In genomic region chr3:13648060-13648743, GRCh38 we compare ENCODE assay signal across 1 cellular context.
TF ChIP-seq lines count a peak whose summit lies in the region.

No MANE protein-coding gene starts in this region.

TF ChIP-seq in HEK293, 187 proteins besides CTCF, POLR2A, EP300 and RAD21 (continued from another document and continues in another):
- no peak for TF ChIP-seq ZNF426 (tag by site-specific recombination; IDR thresholded peaks at IDR 0.05)
- no peak for TF ChIP-seq ZNF16 (tag by site-specific recombination; IDR thresholded peaks at IDR 0.05; ENCODE audit: low read depth)
- TF ChIP-seq GLIS2 (tag by site-specific recombination; IDR thresholded peaks at IDR 0.05): peak; percentile 33; the same call in 1 of the 2 replicates
- no peak for TF ChIP-seq ZNF404 (tag by site-specific recombination; IDR thresholded peaks at IDR 0.05)
- no peak for TF ChIP-seq ZNF350 (tag by site-specific recombination; IDR thresholded peaks at IDR 0.05)
- TF ChIP-seq PRDM1 (tag by site-specific recombination; IDR thresholded peaks at IDR 0.05): no peak
- no peak for TF ChIP-seq ZNF280D (tag by site-specific recombination; IDR thresholded peaks at IDR 0.05)
- TF ChIP-seq ZNF510 (tag by site-specific recombination; IDR thresholded peaks at IDR 0.05; ENCODE audit: insufficient replicate concordance): no peak
- TF ChIP-seq ZBTB17 (tag by site-specific recombination; IDR thresholded peaks at IDR 0.05): peak; percentile 94
- TF ChIP-seq RBAK (tag by site-specific recombination; IDR thresholded peaks at IDR 0.05): no peak
- TF ChIP-seq, protein P1, sequence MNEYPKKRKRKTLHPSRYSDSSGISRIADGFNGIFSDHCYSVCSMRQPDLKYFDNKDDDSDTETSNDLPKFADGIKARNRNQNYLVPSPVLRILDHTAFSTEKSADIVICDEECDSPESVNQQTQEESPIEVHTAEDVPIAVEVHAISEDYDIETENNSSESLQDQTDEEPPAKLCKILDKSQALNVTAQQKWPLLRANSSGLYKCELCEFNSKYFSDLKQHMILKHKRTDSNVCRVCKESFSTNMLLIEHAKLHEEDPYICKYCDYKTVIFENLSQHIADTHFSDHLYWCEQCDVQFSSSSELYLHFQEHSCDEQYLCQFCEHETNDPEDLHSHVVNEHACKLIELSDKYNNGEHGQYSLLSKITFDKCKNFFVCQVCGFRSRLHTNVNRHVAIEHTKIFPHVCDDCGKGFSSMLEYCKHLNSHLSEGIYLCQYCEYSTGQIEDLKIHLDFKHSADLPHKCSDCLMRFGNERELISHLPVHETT (tag by site-specific recombination; IDR thresholded peaks at IDR 0.05): peak; percentile 65; the same call in 1 of the 2 replicates
- TF ChIP-seq, protein P2, sequence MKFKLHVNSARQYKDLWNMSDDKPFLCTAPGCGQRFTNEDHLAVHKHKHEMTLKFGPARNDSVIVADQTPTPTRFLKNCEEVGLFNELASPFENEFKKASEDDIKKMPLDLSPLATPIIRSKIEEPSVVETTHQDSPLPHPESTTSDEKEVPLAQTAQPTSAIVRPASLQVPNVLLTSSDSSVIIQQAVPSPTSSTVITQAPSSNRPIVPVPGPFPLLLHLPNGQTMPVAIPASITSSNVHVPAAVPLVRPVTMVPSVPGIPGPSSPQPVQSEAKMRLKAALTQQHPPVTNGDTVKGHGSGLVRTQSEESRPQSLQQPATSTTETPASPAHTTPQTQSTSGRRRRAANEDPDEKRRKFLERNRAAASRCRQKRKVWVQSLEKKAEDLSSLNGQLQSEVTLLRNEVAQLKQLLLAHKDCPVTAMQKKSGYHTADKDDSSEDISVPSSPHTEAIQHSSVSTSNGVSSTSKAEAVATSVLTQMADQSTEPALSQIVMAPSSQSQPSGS (tag by site-specific recombination; IDR thresholded peaks at IDR 0.05; ENCODE audit: low read depth): no peak
- no peak for TF ChIP-seq ZNF138 (tag by site-specific recombination; IDR thresholded peaks at IDR 0.05; ENCODE audit: borderline replicate concordance)
- no peak for TF ChIP-seq ZNF530 (tag by site-specific recombination; IDR thresholded peaks at IDR 0.05; ENCODE audit: low read depth)
- no peak for TF ChIP-seq ZNF518A (tag by site-specific recombination; conservative IDR thresholded peaks at IDR 0.05; ENCODE audit: low read depth)
- TF ChIP-seq IKZF3 (tag by site-specific recombination; IDR thresholded peaks at IDR 0.05): peak; percentile 42; the same call in 1 of the 2 replicates
- TF ChIP-seq, protein P3, sequence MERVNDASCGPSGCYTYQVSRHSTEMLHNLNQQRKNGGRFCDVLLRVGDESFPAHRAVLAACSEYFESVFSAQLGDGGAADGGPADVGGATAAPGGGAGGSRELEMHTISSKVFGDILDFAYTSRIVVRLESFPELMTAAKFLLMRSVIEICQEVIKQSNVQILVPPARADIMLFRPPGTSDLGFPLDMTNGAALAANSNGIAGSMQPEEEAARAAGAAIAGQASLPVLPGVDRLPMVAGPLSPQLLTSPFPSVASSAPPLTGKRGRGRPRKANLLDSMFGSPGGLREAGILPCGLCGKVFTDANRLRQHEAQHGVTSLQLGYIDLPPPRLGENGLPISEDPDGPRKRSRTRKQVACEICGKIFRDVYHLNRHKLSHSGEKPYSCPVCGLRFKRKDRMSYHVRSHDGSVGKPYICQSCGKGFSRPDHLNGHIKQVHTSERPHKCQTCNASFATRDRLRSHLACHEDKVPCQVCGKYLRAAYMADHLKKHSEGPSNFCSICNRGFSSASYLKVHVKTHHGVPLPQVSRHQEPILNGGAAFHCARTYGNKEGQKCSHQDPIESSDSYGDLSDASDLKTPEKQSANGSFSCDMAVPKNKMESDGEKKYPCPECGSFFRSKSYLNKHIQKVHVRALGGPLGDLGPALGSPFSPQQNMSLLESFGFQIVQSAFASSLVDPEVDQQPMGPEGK (tag by site-specific recombination; IDR thresholded peaks at IDR 0.05): peak; percentile 51; the same call in 1 of the 2 replicates
- no peak for TF ChIP-seq ZNF133 (tag by site-specific recombination; IDR thresholded peaks at IDR 0.05)
- TF ChIP-seq ZBTB7A (tag by site-specific recombination; IDR thresholded peaks at IDR 0.05; ENCODE audit: low read depth): no peak
- peak; percentile 43; the same call in 1 of the 2 replicates for TF ChIP-seq ZNF366 (tag by site-specific recombination; conservative IDR thresholded peaks at IDR 0.05)
- no peak for TF ChIP-seq ZNF792 (tag by site-specific recombination; IDR thresholded peaks at IDR 0.05)
- no peak for TF ChIP-seq KLF9 (tag by site-specific recombination; IDR thresholded peaks at IDR 0.05; ENCODE audit: low read depth)
- TF ChIP-seq ZSCAN5A (tag by site-specific recombination; IDR thresholded peaks at IDR 0.05): no peak
- TF ChIP-seq YY1 (tag by site-specific recombination; IDR thresholded peaks at IDR 0.05): peak; percentile 27; the same call in 1 of the 2 replicates
- TF ChIP-seq, protein P4, sequence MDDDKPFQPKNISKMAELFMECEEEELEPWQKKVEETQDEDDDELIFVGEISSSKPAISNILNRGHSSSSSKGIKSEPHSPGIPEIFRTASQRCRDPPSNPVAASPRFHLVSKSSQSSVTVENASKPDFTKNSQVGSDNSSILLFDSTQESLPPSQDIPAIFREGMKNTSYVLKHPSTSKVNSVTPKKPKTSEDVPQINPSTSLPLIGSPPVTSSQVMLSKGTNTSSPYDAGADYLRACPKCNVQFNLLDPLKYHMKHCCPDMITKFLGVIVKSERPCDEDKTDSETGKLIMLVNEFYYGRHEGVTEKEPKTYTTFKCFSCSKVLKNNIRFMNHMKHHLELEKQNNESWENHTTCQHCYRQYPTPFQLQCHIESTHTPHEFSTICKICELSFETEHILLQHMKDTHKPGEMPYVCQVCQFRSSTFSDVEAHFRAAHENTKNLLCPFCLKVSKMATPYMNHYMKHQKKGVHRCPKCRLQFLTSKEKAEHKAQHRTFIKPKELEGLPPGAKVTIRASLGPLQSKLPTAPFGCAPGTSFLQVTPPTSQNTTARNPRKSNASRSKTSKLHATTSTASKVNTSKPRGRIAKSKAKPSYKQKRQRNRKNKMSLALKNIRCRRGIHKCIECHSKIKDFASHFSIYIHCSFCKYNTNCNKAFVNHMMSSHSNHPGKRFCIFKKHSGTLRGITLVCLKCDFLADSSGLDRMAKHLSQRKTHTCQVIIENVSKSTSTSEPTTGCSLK (tag by site-specific recombination; IDR thresholded peaks at IDR 0.05): no peak
- no peak for TF ChIP-seq REPIN1 (tag by site-specific recombination; IDR thresholded peaks at IDR 0.05; ENCODE audit: low read depth)
- TF ChIP-seq, protein P5, sequence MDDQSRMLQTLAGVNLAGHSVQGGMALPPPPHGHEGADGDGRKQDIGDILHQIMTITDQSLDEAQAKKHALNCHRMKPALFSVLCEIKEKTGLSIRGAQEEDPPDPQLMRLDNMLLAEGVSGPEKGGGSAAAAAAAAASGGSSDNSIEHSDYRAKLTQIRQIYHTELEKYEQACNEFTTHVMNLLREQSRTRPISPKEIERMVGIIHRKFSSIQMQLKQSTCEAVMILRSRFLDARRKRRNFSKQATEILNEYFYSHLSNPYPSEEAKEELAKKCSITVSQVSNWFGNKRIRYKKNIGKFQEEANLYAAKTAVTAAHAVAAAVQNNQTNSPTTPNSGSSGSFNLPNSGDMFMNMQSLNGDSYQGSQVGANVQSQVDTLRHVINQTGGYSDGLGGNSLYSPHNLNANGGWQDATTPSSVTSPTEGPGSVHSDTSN (CRISPR knock-in tag; IDR thresholded peaks at IDR 0.05): no peak
- TF ChIP-seq ZNF571 (tag by site-specific recombination; IDR thresholded peaks at IDR 0.05): no peak
- TF ChIP-seq MYNN (tag by site-specific recombination; IDR thresholded peaks at IDR 0.05; ENCODE audit: borderline replicate concordance): no peak
- TF ChIP-seq ZNF24 (tag by site-specific recombination; IDR thresholded peaks at IDR 0.05): no peak
- no peak for TF ChIP-seq ZNF585B (tag by site-specific recombination; IDR thresholded peaks at IDR 0.05)
- TF ChIP-seq, protein P6, sequence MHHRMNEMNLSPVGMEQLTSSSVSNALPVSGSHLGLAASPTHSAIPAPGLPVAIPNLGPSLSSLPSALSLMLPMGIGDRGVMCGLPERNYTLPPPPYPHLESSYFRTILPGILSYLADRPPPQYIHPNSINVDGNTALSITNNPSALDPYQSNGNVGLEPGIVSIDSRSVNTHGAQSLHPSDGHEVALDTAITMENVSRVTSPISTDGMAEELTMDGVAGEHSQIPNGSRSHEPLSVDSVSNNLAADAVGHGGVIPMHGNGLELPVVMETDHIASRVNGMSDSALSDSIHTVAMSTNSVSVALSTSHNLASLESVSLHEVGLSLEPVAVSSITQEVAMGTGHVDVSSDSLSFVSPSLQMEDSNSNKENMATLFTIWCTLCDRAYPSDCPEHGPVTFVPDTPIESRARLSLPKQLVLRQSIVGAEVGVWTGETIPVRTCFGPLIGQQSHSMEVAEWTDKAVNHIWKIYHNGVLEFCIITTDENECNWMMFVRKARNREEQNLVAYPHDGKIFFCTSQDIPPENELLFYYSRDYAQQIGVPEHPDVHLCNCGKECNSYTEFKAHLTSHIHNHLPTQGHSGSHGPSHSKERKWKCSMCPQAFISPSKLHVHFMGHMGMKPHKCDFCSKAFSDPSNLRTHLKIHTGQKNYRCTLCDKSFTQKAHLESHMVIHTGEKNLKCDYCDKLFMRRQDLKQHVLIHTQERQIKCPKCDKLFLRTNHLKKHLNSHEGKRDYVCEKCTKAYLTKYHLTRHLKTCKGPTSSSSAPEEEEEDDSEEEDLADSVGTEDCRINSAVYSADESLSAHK (tag by site-specific recombination; IDR thresholded peaks at IDR 0.05): no peak
- TF ChIP-seq ZXDB (tag by site-specific recombination; IDR thresholded peaks at IDR 0.05): no peak; the same call in 1 of the 2 replicates
- no peak for TF ChIP-seq ZNF155 (tag by site-specific recombination; IDR thresholded peaks at IDR 0.05)
- TF ChIP-seq ZSCAN4 (tag by site-specific recombination; IDR thresholded peaks at IDR 0.05): no peak
